In the genomic region with DNA sequence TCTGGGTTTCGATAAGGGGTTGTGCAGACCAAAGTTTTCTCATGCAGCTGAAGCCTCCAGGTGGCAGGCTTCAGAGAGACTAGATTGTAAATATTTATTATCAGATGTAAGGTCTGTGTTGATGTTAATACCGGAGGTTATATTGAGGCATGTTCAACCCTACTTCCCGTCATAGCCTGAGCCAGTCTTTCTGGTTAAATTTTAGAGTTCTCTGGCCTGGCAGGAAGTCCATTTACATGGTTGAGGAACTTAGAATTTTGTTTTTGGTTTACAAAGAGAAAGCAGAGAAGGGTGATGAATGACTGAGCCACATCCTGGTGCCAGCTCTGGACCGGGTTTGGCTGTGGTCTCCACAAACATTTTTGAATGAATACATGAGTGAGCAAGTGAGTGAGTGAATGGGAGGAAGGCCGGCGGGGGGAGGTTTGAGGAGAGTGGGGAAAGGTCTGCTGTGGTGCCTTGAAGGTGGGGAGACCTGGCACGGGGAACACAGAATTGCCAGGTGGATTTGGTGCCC, we compare ENCODE assay signal across 12 cellular contexts.
A peak's percentile ranks its signal among the peaks of the same experiment; 100 is the strongest.
DNase-seq lines count a peak whose midpoint lies in the region; ATAC-seq, FAIRE-seq and TF ChIP-seq lines count a peak whose summit lies in the region.
"Had no signal": no experiment of that assay in that cellular context is flagged by ENCODE, and none has a peak within 500 bp of the region (broad histone marks: within the 10 kb centered on the region; RNA-seq: fewer than 3 reads in every experiment).

No MANE protein-coding gene starts in this region.

- H3K27me3 Mint-ChIP-seq in activated CD4-positive, alpha-beta T cell treated with anti-CD3 and anti-CD28 coated beads for 36 hours = no peaks in the 10 kb centered on the region
- no peaks in the 10 kb centered on the region for H3K27me3 Mint-ChIP-seq in activated CD4-positive, alpha-beta T cell treated with anti-CD3 and anti-CD28 coated beads, Interleukin-2, amount 10 ng/mL, durations not matched to agents 24 days and 14 days
- peaks cover 30% of the 10 kb centered on the region for H3K27me3 Mint-ChIP-seq in progenitor cell of endocrine pancreas

- H3K9me3 Mint-ChIP-seq in activated CD4-positive, alpha-beta T cell treated with anti-CD3 and anti-CD28 coated beads for 36 hours (ENCODE audit: low read depth) = no peaks in the 10 kb centered on the region
- H3K9me3 Mint-ChIP-seq in activated CD4-positive, alpha-beta T cell treated with anti-CD3 and anti-CD28 coated beads, Interleukin-2, amount 10 ng/mL, durations not matched to agents 24 days and 14 days = no peaks in the 10 kb centered on the region
- H3K9me3 Mint-ChIP-seq in progenitor cell of endocrine pancreas (ENCODE audit: low read depth) = no peaks in the 10 kb centered on the region

- peak overlapping the region; percentile 30 for H3K27ac Mint-ChIP-seq in activated CD4-positive, alpha-beta T cell treated with anti-CD3 and anti-CD28 coated beads for 36 hours
- H3K27ac Mint-ChIP-seq in activated CD4-positive, alpha-beta T cell treated with anti-CD3 and anti-CD28 coated beads, Interleukin-2, amount 10 ng/mL, durations not matched to agents 24 days and 14 days = no peak overlapping the region
- peak overlapping the region; percentile 21 for H3K27ac Mint-ChIP-seq in progenitor cell of endocrine pancreas

- H3K4me3 Mint-ChIP-seq in activated CD4-positive, alpha-beta T cell treated with anti-CD3 and anti-CD28 coated beads for 36 hours = no peak overlapping the region
- H3K4me3 Mint-ChIP-seq in activated CD4-positive, alpha-beta T cell treated with anti-CD3 and anti-CD28 coated beads, Interleukin-2, amount 10 ng/mL, durations not matched to agents 24 days and 14 days = no peak overlapping the region
- H3K4me3 Mint-ChIP-seq in progenitor cell of endocrine pancreas (ENCODE audit: low read depth) = no peak overlapping the region

- H3K36me3 ChIP-seq in bronchial epithelial cell (ENCODE audit: control insufficient read depth, insufficient read depth, low read length) = no peaks in the 10 kb centered on the region
- H3K36me3 ChIP-seq: tibial nerve had no signal

- no peak for DNase-seq in activated CD4-positive, alpha-beta T cell treated with anti-CD3 and anti-CD28 coated beads for 36 hours
- no peak for DNase-seq in activated CD4-positive, alpha-beta T cell treated with anti-CD3 and anti-CD28 coated beads, Interleukin-2, amount 10 ng/mL, durations not matched to agents 24 days and 14 days
- DNase-seq in Jurkat, Clone E6-1 (ENCODE audit: low read depth, low spot score) = peak; percentile 2
- DNase-seq in bronchial epithelial cell (ENCODE audit: low read depth) = peak; percentile 17
- no peak for DNase-seq in progenitor cell of endocrine pancreas (ENCODE audit: low spot score, unreplicated experiment)
- DNase-seq in occipital lobe (lab: John Stamatoyannopoulos, UW) = no peak
- DNase-seq in cerebellar cortex (ENCODE audit: low spot score) = no peak
- no peak for DNase-seq in SIG-M5 (lab: John Stamatoyannopoulos, UW)
- DNase-seq: mesendoderm, NCI-H1436 had no signal

- no peaks in the 10 kb centered on the region for H3K36me3 Mint-ChIP-seq in activated CD4-positive, alpha-beta T cell treated with anti-CD3 and anti-CD28 coated beads for 36 hours (ENCODE audit: low read depth)
- no peaks in the 10 kb centered on the region for H3K36me3 Mint-ChIP-seq in activated CD4-positive, alpha-beta T cell treated with anti-CD3 and anti-CD28 coated beads, Interleukin-2, amount 10 ng/mL, durations not matched to agents 24 days and 14 days (ENCODE audit: low read depth)
- no peaks in the 10 kb centered on the region for H3K36me3 Mint-ChIP-seq in progenitor cell of endocrine pancreas (ENCODE audit: insufficient read depth)

- POLR2A ChIA-PET in activated CD4-positive, alpha-beta T cell treated with anti-CD3 and anti-CD28 coated beads for 36 hours (lab: Charles Lee) = no interaction called here

- ATAC-seq in activated CD4-positive, alpha-beta T cell treated with anti-CD3 and anti-CD28 coated beads for 36 hours = no peak

- H3K4me3 ChIP-seq in Jurkat, Clone E6-1 (ENCODE audit: low read length) = no peak overlapping the region
- H3K4me3 ChIP-seq in bronchial epithelial cell (ENCODE audit: low read depth, low read length) = no peak overlapping the region
- H3K4me3 ChIP-seq: tibial nerve had no signal

- TF ChIP-seq CTCF in bronchial epithelial cell (IDR thresholded peaks at IDR 0.05; ENCODE audit: insufficient read depth, low read length, severe bottlenecking) (no peak), progenitor cell of endocrine pancreas (IDR thresholded peaks at IDR 0.05; ENCODE audit: unreplicated experiment) (no peak)

- no peak for FAIRE-seq in bronchial epithelial cell (lab: Jason Lieb, UNC)
- FAIRE-seq: A204.1 had no signal

- no peaks in the 10 kb centered on the region for H3K27me3 ChIP-seq in bronchial epithelial cell (ENCODE audit: control insufficient read depth, insufficient read depth, low read length)
- H3K27me3 ChIP-seq: tibial nerve had no signal

- peaks cover 18% of the 10 kb centered on the region for H3K4me1 Mint-ChIP-seq in activated CD4-positive, alpha-beta T cell treated with anti-CD3 and anti-CD28 coated beads for 36 hours
- H3K4me1 Mint-ChIP-seq in activated CD4-positive, alpha-beta T cell treated with anti-CD3 and anti-CD28 coated beads, Interleukin-2, amount 10 ng/mL, durations not matched to agents 24 days and 14 days = peaks cover 11% of the 10 kb centered on the region
- H3K4me1 Mint-ChIP-seq in progenitor cell of endocrine pancreas (ENCODE audit: low read depth) = peaks cover 25% of the 10 kb centered on the region

- intact Hi-C loops in activated CD4-positive, alpha-beta T cell treated with anti-CD3 and anti-CD28 coated beads for 36 hours (cut with DNase I, micrococcal nuclease) = no loop called here
- intact Hi-C loops in activated CD4-positive, alpha-beta T cell treated with anti-CD3 and anti-CD28 coated beads, Interleukin-2, amount 10 ng/mL, durations not matched to agents 24 days and 14 days (cut with micrococcal nuclease) = no loop called here

- CTCF ChIA-PET in activated CD4-positive, alpha-beta T cell treated with anti-CD3 and anti-CD28 coated beads for 36 hours (lab: Charles Lee) = no interaction called here

Comparison
In these comparisons a context has a peak if more than half of its experiments do, and no peak if none do; other contexts are left out.
1. DNase-seq: peak in Jurkat, Clone E6-1 (single experiment) and bronchial epithelial cell (single experiment); none in activated CD4-positive, alpha-beta T cell treated with anti-CD3 and anti-CD28 coated beads for 36 hours (single experiment), activated CD4-positive, alpha-beta T cell treated with anti-CD3 and anti-CD28 coated beads, Interleukin-2, amount 10 ng/mL, durations not matched to agents 24 days and 14 days (single experiment), progenitor cell of endocrine pancreas (single experiment), occipital lobe (single experiment), cerebellar cortex (single experiment) and SIG-M5 (single experiment).